ENCODE assay signal across 1 cellular context in genomic region chr14:39169541-39169900, GRCh38.
TF ChIP-seq lines count a peak whose summit lies in the region.

No MANE protein-coding gene starts in this region.

TF ChIP-seq in HepG2, 621 proteins besides CTCF, POLR2A, EP300 and RAD21:
- TF ChIP-seq NFATC3 (CRISPR knock-in tag; IDR thresholded peaks at IDR 0.05), result peak; percentile 25; the same call in 1 of the 2 replicates
- peak; percentile 35; the same call in 1 of the 2 replicates for TF ChIP-seq ZNF101 (CRISPR knock-in tag; IDR thresholded peaks at IDR 0.05; ENCODE audit: borderline replicate concordance, low read depth)
- 0 out of 2 replicates have a peak, but pooled peaks have one; percentile 3 for TF ChIP-seq SAFB2 (CRISPR knock-in tag; IDR thresholded peaks at IDR 0.05; ENCODE audit: borderline replicate concordance, low read depth)
- TF ChIP-seq, protein P1, sequence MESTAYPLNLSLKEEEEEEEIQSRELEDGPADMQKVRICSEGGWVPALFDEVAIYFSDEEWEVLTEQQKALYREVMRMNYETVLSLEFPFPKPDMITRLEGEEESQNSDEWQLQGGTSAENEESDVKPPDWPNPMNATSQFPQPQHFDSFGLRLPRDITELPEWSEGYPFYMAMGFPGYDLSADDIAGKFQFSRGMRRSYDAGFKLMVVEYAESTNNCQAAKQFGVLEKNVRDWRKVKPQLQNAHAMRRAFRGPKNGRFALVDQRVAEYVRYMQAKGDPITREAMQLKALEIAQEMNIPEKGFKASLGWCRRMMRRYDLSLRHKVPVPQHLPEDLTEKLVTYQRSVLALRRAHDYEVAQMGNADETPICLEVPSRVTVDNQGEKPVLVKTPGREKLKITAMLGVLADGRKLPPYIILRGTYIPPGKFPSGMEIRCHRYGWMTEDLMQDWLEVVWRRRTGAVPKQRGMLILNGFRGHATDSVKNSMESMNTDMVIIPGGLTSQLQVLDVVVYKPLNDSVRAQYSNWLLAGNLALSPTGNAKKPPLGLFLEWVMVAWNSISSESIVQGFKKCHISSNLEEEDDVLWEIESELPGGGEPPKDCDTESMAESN (CRISPR knock-in tag; conservative IDR thresholded peaks at IDR 0.05), result no peak
- no peak for TF ChIP-seq SMAD3 (CRISPR knock-in tag; IDR thresholded peaks at IDR 0.05)
- TF ChIP-seq KMT2B (CRISPR knock-in tag; IDR thresholded peaks at IDR 0.05), result no peak
- TF ChIP-seq, protein P2, sequence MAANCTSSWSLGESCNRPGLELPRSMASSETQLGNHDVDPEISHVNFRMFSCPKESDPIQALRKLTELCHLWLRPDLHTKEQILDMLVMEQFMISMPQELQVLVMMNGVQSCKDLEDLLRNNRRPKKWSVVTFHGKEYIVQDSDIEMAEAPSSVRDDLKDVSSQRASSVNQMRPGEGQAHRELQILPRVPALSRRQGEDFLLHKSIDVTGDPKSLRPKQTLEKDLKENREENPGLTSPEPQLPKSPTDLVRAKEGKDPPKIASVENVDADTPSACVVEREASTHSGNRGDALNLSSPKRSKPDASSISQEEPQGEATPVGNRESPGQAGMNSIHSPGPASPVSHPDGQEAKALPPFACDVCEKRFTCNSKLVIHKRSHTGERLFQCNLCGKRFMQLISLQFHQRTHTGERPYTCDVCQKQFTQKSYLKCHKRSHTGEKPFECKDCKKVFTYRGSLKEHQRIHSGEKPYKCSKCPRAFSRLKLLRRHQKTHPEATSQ (CRISPR knock-in tag; IDR thresholded peaks at IDR 0.05; ENCODE audit: borderline replicate concordance), result 0 out of 2 replicates have a peak, but pooled peaks have one; percentile 11
- TF ChIP-seq ZNF652 (CRISPR knock-in tag; IDR thresholded peaks at IDR 0.05; ENCODE audit: borderline replicate concordance, low read depth), result peak; percentile 66; the same call in 1 of the 2 replicates
- 0 out of 2 replicates have a peak, but pooled peaks have one; percentile 14 for TF ChIP-seq ZNF567 (CRISPR knock-in tag; IDR thresholded peaks at IDR 0.05; ENCODE audit: borderline replicate concordance)
- TF ChIP-seq CBX5 (CRISPR knock-in tag; IDR thresholded peaks at IDR 0.05; ENCODE audit: borderline replicate concordance), result no peak
- peak; percentile 85; the same call in 1 of the 2 replicates for TF ChIP-seq TRAFD1 (CRISPR knock-in tag; IDR thresholded peaks at IDR 0.05; ENCODE audit: borderline replicate concordance)
- peak; percentile 38 for TF ChIP-seq KIAA2018 (CRISPR knock-in tag; IDR thresholded peaks at IDR 0.05; ENCODE audit: borderline replicate concordance)
- TF ChIP-seq, protein P3, sequence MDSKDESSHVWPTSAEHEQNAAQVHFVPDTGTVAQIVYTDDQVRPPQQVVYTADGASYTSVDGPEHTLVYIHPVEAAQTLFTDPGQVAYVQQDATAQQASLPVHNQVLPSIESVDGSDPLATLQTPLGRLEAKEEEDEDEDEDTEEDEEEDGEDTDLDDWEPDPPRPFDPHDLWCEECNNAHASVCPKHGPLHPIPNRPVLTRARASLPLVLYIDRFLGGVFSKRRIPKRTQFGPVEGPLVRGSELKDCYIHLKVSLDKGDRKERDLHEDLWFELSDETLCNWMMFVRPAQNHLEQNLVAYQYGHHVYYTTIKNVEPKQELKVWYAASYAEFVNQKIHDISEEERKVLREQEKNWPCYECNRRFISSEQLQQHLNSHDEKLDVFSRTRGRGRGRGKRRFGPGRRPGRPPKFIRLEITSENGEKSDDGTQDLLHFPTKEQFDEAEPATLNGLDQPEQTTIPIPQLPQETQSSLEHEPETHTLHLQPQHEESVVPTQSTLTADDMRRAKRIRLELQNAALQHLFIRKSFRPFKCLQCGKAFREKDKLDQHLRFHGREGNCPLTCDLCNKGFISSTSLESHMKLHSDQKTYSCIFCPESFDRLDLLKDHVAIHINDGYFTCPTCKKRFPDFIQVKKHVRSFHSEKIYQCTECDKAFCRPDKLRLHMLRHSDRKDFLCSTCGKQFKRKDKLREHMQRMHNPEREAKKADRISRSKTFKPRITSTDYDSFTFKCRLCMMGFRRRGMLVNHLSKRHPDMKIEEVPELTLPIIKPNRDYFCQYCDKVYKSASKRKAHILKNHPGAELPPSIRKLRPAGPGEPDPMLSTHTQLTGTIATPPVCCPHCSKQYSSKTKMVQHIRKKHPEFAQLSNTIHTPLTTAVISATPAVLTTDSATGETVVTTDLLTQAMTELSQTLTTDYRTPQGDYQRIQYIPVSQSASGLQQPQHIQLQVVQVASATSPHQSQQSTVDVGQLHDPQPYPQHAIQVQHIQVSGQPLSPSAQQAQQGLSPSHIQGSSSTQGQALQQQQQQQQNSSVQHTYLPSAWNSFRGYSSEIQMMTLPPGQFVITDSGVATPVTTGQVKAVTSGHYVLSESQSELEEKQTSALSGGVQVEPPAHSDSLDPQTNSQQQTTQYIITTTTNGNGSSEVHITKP (CRISPR knock-in tag; IDR thresholded peaks at IDR 0.05; ENCODE audit: low read depth), result 0 out of 2 replicates have a peak, but pooled peaks have one; percentile 34
- TF ChIP-seq KLF13 (CRISPR knock-in tag; IDR thresholded peaks at IDR 0.05), result 0 out of 2 replicates have a peak, but pooled peaks have one; percentile 9
- 0 out of 2 replicates have a peak, but pooled peaks have one; percentile 65 for TF ChIP-seq ZNF572 (CRISPR knock-in tag; IDR thresholded peaks at IDR 0.05)
- peak; percentile 34; the same call in 1 of the 2 replicates for TF ChIP-seq FUBP1 (CRISPR knock-in tag; IDR thresholded peaks at IDR 0.05; ENCODE audit: borderline replicate concordance)
- peak; percentile 2; the same call in 1 of the 2 replicates for TF ChIP-seq ZNF879 (CRISPR knock-in tag; IDR thresholded peaks at IDR 0.05)
- TF ChIP-seq PAWR (CRISPR knock-in tag; IDR thresholded peaks at IDR 0.05; ENCODE audit: borderline replicate concordance), result no peak
- 0 out of 2 replicates have a peak, but pooled peaks have one; percentile 31 for TF ChIP-seq MTA3 (CRISPR knock-in tag; IDR thresholded peaks at IDR 0.05)
- TF ChIP-seq FOXK2 (IDR thresholded peaks at IDR 0.05), result 0 out of 2 replicates have a peak, but pooled peaks have one; percentile 25
- TF ChIP-seq ZNF12 (CRISPR knock-in tag; IDR thresholded peaks at IDR 0.05), result 0 out of 2 replicates have a peak, but pooled peaks have one; percentile 25
- TF ChIP-seq SP140L (CRISPR knock-in tag; IDR thresholded peaks at IDR 0.05; ENCODE audit: borderline replicate concordance), result peak; percentile 61; the same call in 1 of the 2 replicates
